ENCODE assay signal across 9 cellular contexts in genomic region chr4:165379662-165380061, GRCh38. TPM values are rescaled to one million over a fixed set of nuclear protein-coding genes. Genes with fewer than 3 reads are reported as not detected.
DNase-seq lines count a peak whose midpoint lies in the region; TF ChIP-seq lines count a peak whose summit lies in the region.
"Had no signal": no experiment of that assay in that cellular context is flagged by ENCODE, and none has a peak within 500 bp of the region (broad histone marks: within the 10 kb centered on the region; RNA-seq: fewer than 3 reads in every experiment).

No MANE protein-coding gene starts in this region.

- H3K4me1 ChIP-seq in adrenal gland (replicated peaks in 1 of 2): peaks cover 0 to 7% of the 10 kb centered on the region in 2 donors

- WGBS in adrenal gland, 4 donors: 56 to 63% (median 58%) methylated on average over 11 of the region's 11 CpGs

- peak overlapping the region in 1 of 4 donors; percentile 77 for H3K4me3 ChIP-seq in adrenal gland
- peak overlapping the region; percentile 64 for H3K4me3 ChIP-seq in iPS-18c (ENCODE audit: insufficient read depth, low read depth, low read length)

- TF ChIP-seq POLR2A in adrenal gland (IDR thresholded peaks at IDR 0.05): no peak

- no peaks in the 10 kb centered on the region for H3K27me3 ChIP-seq in adrenal gland

- DNase-seq in NCI-H1436 (lab: John Stamatoyannopoulos, UW): peak; percentile 44
- no peak for DNase-seq in NCI-H1436 treated with DMSO at 0.1 percent for 48 hours (lab: John Stamatoyannopoulos, UW)
- DNase-seq in adrenal gland: peak in 4 of 7 donors; percentile 18 to 74 (median 26)
- peak in 8 of 49 donors; percentile 11 to 69 (median 39) for DNase-seq in substantia nigra (lab: John Stamatoyannopoulos, UW)
- DNase-seq in epidermal melanocyte (ENCODE audit: insufficient read length, low spot score): no peak
- DNase-seq in stimulated activated naive CD4-positive, alpha-beta T cell treated with Interleukin-2 at 50 U/mL for 16 hours (lab: John Stamatoyannopoulos, UW): no peak
- DNase-seq in cerebellar nuclear complex (lab: John Stamatoyannopoulos, UW): no peak
- DNase-seq: activated CD4-positive, alpha-beta memory T cell treated with anti-CD3 and anti-CD28 coated beads, Interleukin-2, amount 10 ng/mL, durations not matched to agents 7 days and 5 days had no signal

- TF ChIP-seq CTCF in adrenal gland (IDR thresholded peaks at IDR 0.05): no peak

- H3K27ac ChIP-seq in adrenal gland: peak overlapping the region in 2 of 5 donors; percentile 75 to 85
- H3K27ac ChIP-seq in substantia nigra (ENCODE audit: low read depth, low read length, poor library complexity, severe bottlenecking): peak overlapping the region; percentile 56

- no peaks in the 10 kb centered on the region for H3K9me3 ChIP-seq in adrenal gland (replicated peaks in 1 of 3)
- H3K9me3 ChIP-seq in iPS-18c (ENCODE audit: control insufficient read depth, insufficient read depth, low read length): no peaks in the 10 kb centered on the region

- intact Hi-C loops in adrenal gland (cut with DNase I): no loop called here

- H3K36me3 ChIP-seq in adrenal gland (replicated peaks in 1 of 2): no peaks in the 10 kb centered on the region

RNA-seq across cellular contexts. Expression of gene CPE, which starts 0.9 kb away (rescaled TPM):
- 100 to 1,000 TPM in 4 of 8 donors, 10 to 100 TPM in 4; 24.8 to 159 (median 117) TPM for total RNA-seq in adrenal gland
- polyA plus RNA-seq in adrenal gland: 100 to 1,000 TPM in 1 of 3 donors, 10 to 100 TPM in 2; 40.2 to 152 (median 46.6) TPM
- total RNA-seq: activated CD4-positive, alpha-beta memory T cell treated with anti-CD3 and anti-CD28 coated beads, Interleukin-2, amount 10 ng/mL, durations not matched to agents 7 days and 5 days had no signal

RNA-seq across cellular contexts. Expression of gene MSMO1, which starts 52.2 kb away (rescaled TPM):
- total RNA-seq in adrenal gland: 100 to 1,000 TPM in 2 of 8 donors, 10 to 100 TPM in 6; 41.9 to 663 (median 56.6) TPM
- 1,000 to 10,000 TPM in 1 of 3 donors, 10 to 100 TPM in 1, 1 to 10 TPM in 1; 9.3 to 1,372 (median 42.9) TPM for polyA plus RNA-seq in adrenal gland

Comparison
In these comparisons a context has a peak if more than half of its experiments do, and no peak if none do; other contexts are left out.
1. DNase-seq: peak in NCI-H1436 (single experiment) and adrenal gland (4 of 7); none in NCI-H1436 treated with DMSO at 0.1 percent for 48 hours (single experiment), epidermal melanocyte (single experiment), stimulated activated naive CD4-positive, alpha-beta T cell treated with Interleukin-2 at 50 U/mL for 16 hours (single experiment) and cerebellar nuclear complex (0 of 2).